In the genomic region with DNA sequence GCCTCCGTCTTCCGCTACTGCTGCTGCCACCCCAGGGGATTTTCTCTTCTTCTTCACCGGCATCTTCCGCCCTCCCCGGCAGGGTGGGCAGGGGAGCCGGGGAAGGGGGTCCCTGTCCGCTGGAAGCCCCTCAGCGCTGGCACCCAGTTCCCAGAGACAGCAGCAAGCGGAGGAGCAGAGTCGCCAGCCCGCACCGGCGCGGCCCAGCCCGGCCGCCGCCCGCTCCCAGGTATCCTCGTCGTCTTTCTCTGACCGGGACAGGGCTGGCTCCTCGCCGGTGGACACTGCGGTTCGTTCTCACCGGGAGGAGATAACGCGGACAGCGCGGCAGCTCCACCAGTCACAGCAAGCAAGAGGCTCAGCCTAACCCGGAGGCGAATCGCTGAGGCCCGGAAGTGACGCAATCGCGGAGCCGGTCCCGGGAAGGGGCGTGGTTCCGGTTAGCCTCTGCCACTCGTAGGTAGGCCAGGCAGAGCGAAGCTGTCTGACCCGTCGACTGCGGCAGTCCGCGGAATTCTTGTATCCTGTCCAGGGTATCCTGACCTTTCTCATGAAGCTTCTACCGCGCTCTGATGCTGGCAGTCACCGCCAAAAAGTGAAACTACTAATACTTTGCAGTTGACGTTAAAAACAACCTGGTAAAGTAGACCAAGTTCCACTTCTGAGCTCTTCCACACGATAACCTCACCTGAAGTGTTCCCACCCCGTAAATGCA, we compare ENCODE assay signal across 1 cellular context.
TF ChIP-seq lines count a peak whose summit lies in the region.

Gene DCUN1D5, minus strand, starts transcription at position 351 of the 715 bp plus-strand sequence. Its CDS starts 288 bp downstream, at position 63.

TF ChIP-seq in K562, 482 proteins besides CTCF, POLR2A, EP300 and RAD21 (continued from another document and continues in another):
- TF ChIP-seq TGIF2 (CRISPR knock-in tag; IDR thresholded peaks at IDR 0.05) (no peak), PCBP2 (IDR thresholded peaks at IDR 0.05; ENCODE audit: low read depth, low read length, poor library complexity, severe bottlenecking) (no peak), RUNX1 (IDR thresholded peaks at IDR 0.05; ENCODE audit: low read depth) (no peak), ZNF764 (CRISPR knock-in tag; IDR thresholded peaks at IDR 0.05; ENCODE audit: low read depth) (no peak), EGR1 (conservative IDR thresholded peaks at IDR 0.05) (no peak), SREBF1 (IDR thresholded peaks at IDR 0.05; ENCODE audit: borderline replicate concordance, low read depth, low read length) (no peak), MXI1 (IDR thresholded peaks at IDR 0.05; ENCODE audit: low read depth, low read length) (no peak), ZNF217 (CRISPR knock-in tag; IDR thresholded peaks at IDR 0.05) (no peak), NCOA1 (IDR thresholded peaks at IDR 0.05; ENCODE audit: low read depth) (no peak), ID3 (CRISPR knock-in tag; IDR thresholded peaks at IDR 0.05) (no peak), ID3 (tag; IDR thresholded peaks at IDR 0.05) (no peak), RBM25 (IDR thresholded peaks at IDR 0.05; ENCODE audit: low read depth, low read length, severe bottlenecking) (no peak), MTA3 (IDR thresholded peaks at IDR 0.05; ENCODE audit: borderline replicate concordance) (peak; percentile 83), ZFP1 (CRISPR knock-in tag; IDR thresholded peaks at IDR 0.05) (no peak), SMAD4 (CRISPR knock-in tag; conservative IDR thresholded peaks at IDR 0.05) (no peak), ARID1B (IDR thresholded peaks at IDR 0.05) (peak; percentile 9; the same call in 1 of the 2 replicates), STAT5B (CRISPR knock-in tag; IDR thresholded peaks at IDR 0.05) (no peak), KDM4B (IDR thresholded peaks at IDR 0.05; ENCODE audit: borderline replicate concordance in 2 of 2, low read depth in 1 of 2) (peak in 1 of 2 experiments; percentile 46; a peak in 2 of 4 replicates), PYGO2 (tag; IDR thresholded peaks at IDR 0.05) (no peak), ZNF212 (CRISPR knock-in tag; IDR thresholded peaks at IDR 0.05) (no peak), RBM14 (IDR thresholded peaks at IDR 0.05; ENCODE audit: borderline replicate concordance, insufficient read depth, low read depth, low read length) (no peak), MAFG (tag; conservative IDR thresholded peaks at IDR 0.05) (0 out of 2 replicates have a peak, but pooled peaks have one; percentile 30), POLR2B (IDR thresholded peaks at IDR 0.05; ENCODE audit: low read depth, partially characterized antibody) (peak; percentile 87), CBX2 (IDR thresholded peaks at IDR 0.05; ENCODE audit: insufficient read depth, low read length, poor library complexity, severe bottlenecking) (no peak), GTF2B (IDR thresholded peaks at IDR 0.05; ENCODE audit: extremely low read depth, insufficient read length) (peak; percentile 57), SP2 (IDR thresholded peaks at IDR 0.05; ENCODE audit: extremely low read depth, low read depth, low read length, poor library complexity, severe bottlenecking) (no peak), BRF2 (IDR thresholded peaks at IDR 0.05; ENCODE audit: borderline replicate concordance, insufficient read depth, insufficient read length) (no peak), ATF4 (CRISPR knock-in tag; IDR thresholded peaks at IDR 0.05) (peak; percentile 95), CC2D1A (IDR thresholded peaks at IDR 0.05) (no peak), RFX7 (CRISPR knock-in tag; IDR thresholded peaks at IDR 0.05) (no peak), PTRF (tag; IDR thresholded peaks at IDR 0.05) (no peak), GABPB1 (CRISPR knock-in tag; IDR thresholded peaks at IDR 0.05) (peak; percentile 97), E4F1 (CRISPR knock-in tag; IDR thresholded peaks at IDR 0.05; ENCODE audit: borderline replicate concordance) (no peak), SRSF1 (IDR thresholded peaks at IDR 0.05; ENCODE audit: low read depth, low read length) (0 out of 2 replicates have a peak, but pooled peaks have one; percentile 64), OTX1 (CRISPR knock-in tag; IDR thresholded peaks at IDR 0.05) (no peak), TSC22D4 (tag; IDR thresholded peaks at IDR 0.05) (no peak), ZNF740 (CRISPR knock-in tag; IDR thresholded peaks at IDR 0.05) (no peak), ZNF740 (tag; IDR thresholded peaks at IDR 0.05) (no peak), MAZ (CRISPR knock-in tag; conservative IDR thresholded peaks at IDR 0.05 in 1 of 2, IDR thresholded peaks at IDR 0.05 in 1 of 2) (peak; percentile 41 to 52; a peak in 3 of 4 replicates), ZNF79 (CRISPR knock-in tag; IDR thresholded peaks at IDR 0.05; ENCODE audit: low read depth) (no peak), CBX8 (IDR thresholded peaks at IDR 0.05; ENCODE audit: borderline replicate concordance, extremely low read depth, low read depth, low read length, poor library complexity, severe bottlenecking) (no peak), ETV6 (IDR thresholded peaks at IDR 0.05; ENCODE audit: borderline replicate concordance in 1 of 2, low read depth in 2 of 2, low read length in 1 of 2) (no peak), ETV6 (CRISPR knock-in tag; IDR thresholded peaks at IDR 0.05; ENCODE audit: borderline replicate concordance) (no peak), HDGF (IDR thresholded peaks at IDR 0.05) (no peak), ZNF551 (CRISPR knock-in tag; IDR thresholded peaks at IDR 0.05) (no peak), ZNF717 (CRISPR knock-in tag; IDR thresholded peaks at IDR 0.05) (no peak), DNMT1 (IDR thresholded peaks at IDR 0.05) (no peak), ZNF121 (CRISPR knock-in tag; conservative IDR thresholded peaks at IDR 0.05) (no peak), ZNF76 (CRISPR knock-in tag; IDR thresholded peaks at IDR 0.05; ENCODE audit: borderline replicate concordance) (0 out of 2 replicates have a peak, but pooled peaks have one; percentile 15), ZEB2 (IDR thresholded peaks at IDR 0.05) (peak; percentile 35)
- TF ChIP-seq, protein P1, sequence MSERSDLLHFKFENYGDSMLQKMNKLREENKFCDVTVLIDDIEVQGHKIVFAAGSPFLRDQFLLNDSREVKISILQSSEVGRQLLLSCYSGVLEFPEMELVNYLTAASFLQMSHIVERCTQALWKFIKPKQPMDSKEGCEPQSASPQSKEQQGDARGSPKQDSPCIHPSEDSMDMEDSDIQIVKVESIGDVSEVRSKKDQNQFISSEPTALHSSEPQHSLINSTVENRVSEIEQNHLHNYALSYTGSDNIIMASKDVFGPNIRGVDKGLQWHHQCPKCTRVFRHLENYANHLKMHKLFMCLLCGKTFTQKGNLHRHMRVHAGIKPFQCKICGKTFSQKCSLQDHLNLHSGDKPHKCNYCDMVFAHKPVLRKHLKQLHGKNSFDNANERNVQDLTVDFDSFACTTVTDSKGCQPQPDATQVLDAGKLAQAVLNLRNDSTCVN (CRISPR knock-in tag; IDR thresholded peaks at IDR 0.05): no peak
- TF ChIP-seq, protein P2, sequence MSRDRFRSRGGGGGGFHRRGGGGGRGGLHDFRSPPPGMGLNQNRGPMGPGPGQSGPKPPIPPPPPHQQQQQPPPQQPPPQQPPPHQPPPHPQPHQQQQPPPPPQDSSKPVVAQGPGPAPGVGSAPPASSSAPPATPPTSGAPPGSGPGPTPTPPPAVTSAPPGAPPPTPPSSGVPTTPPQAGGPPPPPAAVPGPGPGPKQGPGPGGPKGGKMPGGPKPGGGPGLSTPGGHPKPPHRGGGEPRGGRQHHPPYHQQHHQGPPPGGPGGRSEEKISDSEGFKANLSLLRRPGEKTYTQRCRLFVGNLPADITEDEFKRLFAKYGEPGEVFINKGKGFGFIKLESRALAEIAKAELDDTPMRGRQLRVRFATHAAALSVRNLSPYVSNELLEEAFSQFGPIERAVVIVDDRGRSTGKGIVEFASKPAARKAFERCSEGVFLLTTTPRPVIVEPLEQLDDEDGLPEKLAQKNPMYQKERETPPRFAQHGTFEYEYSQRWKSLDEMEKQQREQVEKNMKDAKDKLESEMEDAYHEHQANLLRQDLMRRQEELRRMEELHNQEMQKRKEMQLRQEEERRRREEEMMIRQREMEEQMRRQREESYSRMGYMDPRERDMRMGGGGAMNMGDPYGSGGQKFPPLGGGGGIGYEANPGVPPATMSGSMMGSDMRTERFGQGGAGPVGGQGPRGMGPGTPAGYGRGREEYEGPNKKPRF (IDR thresholded peaks at IDR 0.05; ENCODE audit: low read depth, low read length): no peak
- TF ChIP-seq, protein P3, sequence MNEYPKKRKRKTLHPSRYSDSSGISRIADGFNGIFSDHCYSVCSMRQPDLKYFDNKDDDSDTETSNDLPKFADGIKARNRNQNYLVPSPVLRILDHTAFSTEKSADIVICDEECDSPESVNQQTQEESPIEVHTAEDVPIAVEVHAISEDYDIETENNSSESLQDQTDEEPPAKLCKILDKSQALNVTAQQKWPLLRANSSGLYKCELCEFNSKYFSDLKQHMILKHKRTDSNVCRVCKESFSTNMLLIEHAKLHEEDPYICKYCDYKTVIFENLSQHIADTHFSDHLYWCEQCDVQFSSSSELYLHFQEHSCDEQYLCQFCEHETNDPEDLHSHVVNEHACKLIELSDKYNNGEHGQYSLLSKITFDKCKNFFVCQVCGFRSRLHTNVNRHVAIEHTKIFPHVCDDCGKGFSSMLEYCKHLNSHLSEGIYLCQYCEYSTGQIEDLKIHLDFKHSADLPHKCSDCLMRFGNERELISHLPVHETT (CRISPR knock-in tag; conservative IDR thresholded peaks at IDR 0.05 in 1 of 2, IDR thresholded peaks at IDR 0.05 in 1 of 2): peak in 1 of 2 experiments; percentile 98; a peak in 2 of 4 replicates
- TF ChIP-seq, protein P4, sequence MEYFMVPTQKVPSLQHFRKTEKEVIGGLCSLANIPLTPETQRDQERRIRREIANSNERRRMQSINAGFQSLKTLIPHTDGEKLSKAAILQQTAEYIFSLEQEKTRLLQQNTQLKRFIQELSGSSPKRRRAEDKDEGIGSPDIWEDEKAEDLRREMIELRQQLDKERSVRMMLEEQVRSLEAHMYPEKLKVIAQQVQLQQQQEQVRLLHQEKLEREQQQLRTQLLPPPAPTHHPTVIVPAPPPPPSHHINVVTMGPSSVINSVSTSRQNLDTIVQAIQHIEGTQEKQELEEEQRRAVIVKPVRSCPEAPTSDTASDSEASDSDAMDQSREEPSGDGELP (CRISPR knock-in tag; IDR thresholded peaks at IDR 0.05; ENCODE audit: borderline replicate concordance): peak; percentile 47; the same call in 1 of the 2 replicates
- TF ChIP-seq, protein P5, sequence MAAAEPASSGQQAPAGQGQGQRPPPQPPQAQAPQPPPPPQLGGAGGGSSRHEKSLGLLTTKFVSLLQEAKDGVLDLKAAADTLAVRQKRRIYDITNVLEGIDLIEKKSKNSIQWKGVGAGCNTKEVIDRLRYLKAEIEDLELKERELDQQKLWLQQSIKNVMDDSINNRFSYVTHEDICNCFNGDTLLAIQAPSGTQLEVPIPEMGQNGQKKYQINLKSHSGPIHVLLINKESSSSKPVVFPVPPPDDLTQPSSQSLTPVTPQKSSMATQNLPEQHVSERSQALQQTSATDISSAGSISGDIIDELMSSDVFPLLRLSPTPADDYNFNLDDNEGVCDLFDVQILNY (CRISPR knock-in tag; IDR thresholded peaks at IDR 0.05): no peak
